Comparison of ENCODE assay signal across 10 cellular contexts in the genomic region with DNA sequence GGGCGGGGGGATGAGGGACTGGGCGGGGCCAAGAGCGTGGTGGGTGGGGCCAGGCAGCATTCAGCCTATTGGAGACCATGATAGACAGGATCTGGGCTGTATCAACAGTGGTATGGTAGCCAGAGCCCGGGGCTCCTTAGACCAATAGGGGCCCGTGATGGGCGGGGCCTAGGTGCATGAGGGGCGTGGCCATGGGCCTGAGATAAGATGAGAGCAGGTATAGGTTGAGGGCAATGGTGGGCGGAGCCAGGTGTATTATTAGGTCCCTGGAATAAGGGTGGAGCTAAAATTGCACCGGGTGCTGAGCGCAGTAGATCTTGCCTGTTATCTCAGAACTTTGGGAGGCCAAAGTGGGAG. TPM values are rescaled to one million over a fixed set of nuclear protein-coding genes. Genes with fewer than 3 reads are reported as not detected.
A peak's percentile ranks its signal among the peaks of the same experiment; 100 is the strongest.
DNase-seq lines count a peak whose midpoint lies in the region; ATAC-seq and TF ChIP-seq lines count a peak whose summit lies in the region.
"Had no signal": no experiment of that assay in that cellular context is flagged by ENCODE, and none has a peak within 500 bp of the region (broad histone marks: within the 10 kb centered on the region; RNA-seq: fewer than 3 reads in every experiment).

No MANE protein-coding gene starts in this region.

- CTCF ChIA-PET in CD8-positive, alpha-beta memory T cell (lab: Charles Lee), result interaction anchor here (1.0 to 1.5 kb wide), 3 partner anchors 19 to 150 kb away, joined by 3 to 7 read pairs (median 3); a partner anchor contains a TSS
- CTCF ChIA-PET in WTC11 (lab: Charles Lee), result interaction anchor here (0.6 to 1.9 kb wide), 11 partner anchors 18 to 343 kb away, joined by 3 to 7 read pairs (median 5); a partner anchor contains a TSS

- peaks cover 0 to 46% (median 2%) of the 10 kb centered on the region in 3 donors for H3K36me3 Mint-ChIP-seq in CD8-positive, alpha-beta memory T cell
- H3K36me3 Mint-ChIP-seq in WTC11 (peaks cover 3% of the 10 kb centered on the region; the same call in 1 of the 2 replicates), immature natural killer cell (peaks cover 0 to 4% (median 0%) of the 10 kb centered on the region in 3 donors)

- ATAC-seq in HG03565 (IDR thresholded peaks at IDR 0.05; ENCODE audit: unreplicated experiment), result peak; percentile 37
- ATAC-seq in WTC11, result peak; percentile 72
- no peak for ATAC-seq in HG03521 (IDR thresholded peaks at IDR 0.05; ENCODE audit: unreplicated experiment)
- ATAC-seq in GM21526 (IDR thresholded peaks at IDR 0.05; ENCODE audit: low FRiP score, unreplicated experiment), result no peak
- ATAC-seq: left lung had no signal

- H3K36me3 ChIP-seq in CD8-positive, alpha-beta memory T cell (ENCODE audit: insufficient read depth, low read length), result peaks cover 13% of the 10 kb centered on the region

- H3K27ac ChIP-seq in CD8-positive, alpha-beta memory T cell (ENCODE audit: low read depth, low read length), result no peak overlapping the region
- H3K27ac ChIP-seq: left lung had no signal

- peak in 4 of 5 donors; percentile 53 to 71 (median 68) for DNase-seq in CD8-positive, alpha-beta memory T cell
- peak; percentile 99 for DNase-seq in WTC11 (ENCODE audit: low spot score)
- peak; percentile 67 to 70 (median 70) for DNase-seq in immature natural killer cell
- DNase-seq in NCI-H1694 treated with DMSO at 0.1 percent for 48 hours (lab: John Stamatoyannopoulos, UW), result no peak
- no peak for DNase-seq in GOT3 (lab: John Stamatoyannopoulos, UW)

- H3K27me3 Mint-ChIP-seq in CD8-positive, alpha-beta memory T cell, result peaks cover 0 to 1% of the 10 kb centered on the region in 2 donors
- no peaks in the 10 kb centered on the region for H3K27me3 Mint-ChIP-seq in WTC11 (ENCODE audit: low read depth)
- H3K27me3 Mint-ChIP-seq in immature natural killer cell (ENCODE audit: low read depth in 3 of 3), result peaks cover 0 to 6% (median 4%) of the 10 kb centered on the region in 3 donors

- H3K27me3 ChIP-seq in CD8-positive, alpha-beta memory T cell (ENCODE audit: insufficient read depth, low read length, poor library complexity, severe bottlenecking), result no peaks in the 10 kb centered on the region
- H3K27me3 ChIP-seq: left lung had no signal

- TF ChIP-seq CTCF in WTC11 (IDR thresholded peaks at IDR 0.05), result no peak

- peak overlapping the region in 6 of 8 donors; percentile 51 to 94 (median 75) for H3K27ac Mint-ChIP-seq in CD8-positive, alpha-beta memory T cell
- H3K27ac Mint-ChIP-seq in WTC11 (no peak overlapping the region), immature natural killer cell (peak overlapping the region in 2 of 6 donors; percentile 33 to 81)

- H3K4me3 Mint-ChIP-seq in CD8-positive, alpha-beta memory T cell, result peak overlapping the region in 3 of 7 donors; percentile 41 to 81 (median 61)
- H3K4me3 Mint-ChIP-seq in WTC11 (no peak overlapping the region), immature natural killer cell (peak overlapping the region in 1 of 5 donors; percentile 36)

- H3K9me3 ChIP-seq in CD8-positive, alpha-beta memory T cell (ENCODE audit: low read length), result no peaks in the 10 kb centered on the region
- H3K9me3 ChIP-seq: left lung had no signal

- peaks cover 13 to 23% (median 14%) of the 10 kb centered on the region in 3 donors for H3K4me1 Mint-ChIP-seq in CD8-positive, alpha-beta memory T cell
- H3K4me1 Mint-ChIP-seq in WTC11 (peaks cover 5% of the 10 kb centered on the region; the same call in 1 of the 2 replicates), immature natural killer cell (peaks cover 13 to 20% of the 10 kb centered on the region in 2 donors)

- H3K9me3 Mint-ChIP-seq in CD8-positive, alpha-beta memory T cell, result no peaks in the 10 kb centered on the region
- H3K9me3 Mint-ChIP-seq in WTC11, result no peaks in the 10 kb centered on the region
- H3K9me3 Mint-ChIP-seq in immature natural killer cell, result no peaks in the 10 kb centered on the region

- no peak overlapping the region for H3K4me3 ChIP-seq in CD8-positive, alpha-beta memory T cell (ENCODE audit: low read length)
- H3K4me3 ChIP-seq: left lung had no signal

- H3K4me1 ChIP-seq in CD8-positive, alpha-beta memory T cell (ENCODE audit: insufficient read depth, low read length), result peaks cover 17% of the 10 kb centered on the region

- POLR2A ChIA-PET in CD8-positive, alpha-beta memory T cell (lab: Charles Lee), result no interaction called here
- POLR2A ChIA-PET in WTC11 (lab: Charles Lee), result no interaction called here

TF ChIP-seq in WTC11, 78 proteins besides CTCF, POLR2A, EP300 and RAD21:
- TF ChIP-seq GABPB1 (CRISPR knock-in tag; IDR thresholded peaks at IDR 0.05) (no peak), NFYB (CRISPR knock-in tag; conservative IDR thresholded peaks at IDR 0.05; ENCODE audit: low read depth) (peak; percentile 59), SP1 (CRISPR knock-in tag; conservative IDR thresholded peaks at IDR 0.05) (peak; percentile 37; the same call in 1 of the 2 replicates)
- TF ChIP-seq, protein P1, sequence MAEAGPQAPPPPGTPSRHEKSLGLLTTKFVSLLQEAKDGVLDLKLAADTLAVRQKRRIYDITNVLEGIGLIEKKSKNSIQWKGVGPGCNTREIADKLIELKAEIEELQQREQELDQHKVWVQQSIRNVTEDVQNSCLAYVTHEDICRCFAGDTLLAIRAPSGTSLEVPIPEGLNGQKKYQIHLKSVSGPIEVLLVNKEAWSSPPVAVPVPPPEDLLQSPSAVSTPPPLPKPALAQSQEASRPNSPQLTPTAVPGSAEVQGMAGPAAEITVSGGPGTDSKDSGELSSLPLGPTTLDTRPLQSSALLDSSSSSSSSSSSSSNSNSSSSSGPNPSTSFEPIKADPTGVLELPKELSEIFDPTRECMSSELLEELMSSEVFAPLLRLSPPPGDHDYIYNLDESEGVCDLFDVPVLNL (CRISPR knock-in tag; IDR thresholded peaks at IDR 0.05; ENCODE audit: borderline replicate concordance, low read depth), result no peak

RNA-seq across cellular contexts. Expression of a gene that starts 5.3 kb away (rescaled TPM):
- total RNA-seq in CD8-positive, alpha-beta memory T cell, result 10 to 100 TPM; 33.8 to 39.5 TPM
- polyA plus RNA-seq in CD8-positive, alpha-beta memory T cell, result 14.1 TPM
- 40.3 to 45.0 TPM (median 41.3 TPM) in 3 replicates for total RNA-seq in WTC11 (2021)
- 10 to 100 TPM in 1 of 3 donors, 1 to 10 TPM in 2; 4.5 to 13.3 (median 5.2) TPM for polyA plus RNA-seq in immature natural killer cell

RNA-seq across cellular contexts. Expression of a gene that starts 18.8 kb away (rescaled TPM):
- total RNA-seq in CD8-positive, alpha-beta memory T cell, result 10 to 100 TPM; 78.1 to 78.9 TPM
- 792 TPM for polyA plus RNA-seq in CD8-positive, alpha-beta memory T cell
- 387 to 391 TPM (median 390 TPM) in 3 replicates for total RNA-seq in WTC11 (2021)
- 100 to 1,000 TPM; 227 to 382 (median 255) TPM for polyA plus RNA-seq in immature natural killer cell

RNA-seq across cellular contexts. Expression of a gene that starts 21.7 kb away (rescaled TPM):
- 100 to 1,000 TPM; 212 to 220 TPM for total RNA-seq in CD8-positive, alpha-beta memory T cell
- 478 TPM for polyA plus RNA-seq in CD8-positive, alpha-beta memory T cell
- total RNA-seq in WTC11 (2021), result 40.9 to 46.4 TPM (median 44.1 TPM) in 3 replicates
- polyA plus RNA-seq in immature natural killer cell, result 100 to 1,000 TPM; 164 to 417 (median 169) TPM

RNA-seq across cellular contexts. Expression of a gene that starts 23.9 kb away (rescaled TPM):
- not detected for total RNA-seq in CD8-positive, alpha-beta memory T cell
- polyA plus RNA-seq in CD8-positive, alpha-beta memory T cell, result not detected
- not detected in 3 replicates for total RNA-seq in WTC11 (2021)
- not detected for polyA plus RNA-seq in immature natural killer cell
- total RNA-seq: left lung had no signal
- polyA plus RNA-seq: thymus had no signal

RNA-seq across cellular contexts. Expression of a gene that starts 24.3 kb away (rescaled TPM):
- total RNA-seq in CD8-positive, alpha-beta memory T cell, result 100 to 1,000 TPM; 151 to 157 TPM
- polyA plus RNA-seq in CD8-positive, alpha-beta memory T cell, result 84.6 TPM
- total RNA-seq in WTC11 (2021), result 176 to 202 TPM (median 191 TPM) in 3 replicates
- 100 to 1,000 TPM in 1 of 3 donors, 10 to 100 TPM in 2; 45.6 to 102 (median 61.1) TPM for polyA plus RNA-seq in immature natural killer cell

Comparison
In these comparisons a context has a peak if more than half of its experiments do, and no peak if none do; other contexts are left out.
1. DNase-seq: peak in CD8-positive, alpha-beta memory T cell (4 of 5), WTC11 (single experiment) and immature natural killer cell (3 of 3); none in NCI-H1694 treated with DMSO at 0.1 percent for 48 hours (single experiment) and GOT3 (single experiment).
2. ATAC-seq: peak in HG03565 (single experiment) and WTC11 (single experiment); none in HG03521 (single experiment) and GM21526 (single experiment).